Comparison of ENCODE assay signal across 1 cellular context in genomic region chr1:207751790-207752455, GRCh38.
TF ChIP-seq lines count a peak whose summit lies in the region.

TSS of gene CD46 (plus strand) at chr1:207752054. CDS start at chr1:207752213, 159 bp downstream.

TF ChIP-seq in K562, 482 proteins besides CTCF, POLR2A, EP300 and RAD21 (continued from another document and continues in another):
- TF ChIP-seq ZHX1 (conservative IDR thresholded peaks at IDR 0.05; ENCODE audit: low read length): no peak
- TF ChIP-seq KDM1A (IDR thresholded peaks at IDR 0.05): no peak
- TF ChIP-seq SREBF2 (CRISPR knock-in tag; IDR thresholded peaks at IDR 0.05): no peak
- no peak for TF ChIP-seq ATF2 (CRISPR knock-in tag; IDR thresholded peaks at IDR 0.05)
- TF ChIP-seq DLX4 (CRISPR knock-in tag; IDR thresholded peaks at IDR 0.05): no peak
- no peak for TF ChIP-seq PTTG1 (tag; IDR thresholded peaks at IDR 0.05; ENCODE audit: low read depth)
- no peak for TF ChIP-seq CEBPB (tag; IDR thresholded peaks at IDR 0.05)
- TF ChIP-seq, protein P1, sequence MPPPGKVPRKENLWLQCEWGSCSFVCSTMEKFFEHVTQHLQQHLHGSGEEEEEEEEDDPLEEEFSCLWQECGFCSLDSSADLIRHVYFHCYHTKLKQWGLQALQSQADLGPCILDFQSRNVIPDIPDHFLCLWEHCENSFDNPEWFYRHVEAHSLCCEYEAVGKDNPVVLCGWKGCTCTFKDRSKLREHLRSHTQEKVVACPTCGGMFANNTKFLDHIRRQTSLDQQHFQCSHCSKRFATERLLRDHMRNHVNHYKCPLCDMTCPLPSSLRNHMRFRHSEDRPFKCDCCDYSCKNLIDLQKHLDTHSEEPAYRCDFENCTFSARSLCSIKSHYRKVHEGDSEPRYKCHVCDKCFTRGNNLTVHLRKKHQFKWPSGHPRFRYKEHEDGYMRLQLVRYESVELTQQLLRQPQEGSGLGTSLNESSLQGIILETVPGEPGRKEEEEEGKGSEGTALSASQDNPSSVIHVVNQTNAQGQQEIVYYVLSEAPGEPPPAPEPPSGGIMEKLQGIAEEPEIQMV (tag; conservative IDR thresholded peaks at IDR 0.05; ENCODE audit: low read depth): peak; percentile 87
- no peak; the same call in 1 of the 2 replicates for TF ChIP-seq DMBX1 (CRISPR knock-in tag; IDR thresholded peaks at IDR 0.05; ENCODE audit: borderline replicate concordance)
- no peak for TF ChIP-seq ZNF76 (CRISPR knock-in tag; IDR thresholded peaks at IDR 0.05; ENCODE audit: borderline replicate concordance)
- 0 out of 2 replicates have a peak, but pooled peaks have one; percentile 25 for TF ChIP-seq PKNOX1 (IDR thresholded peaks at IDR 0.05)
- TF ChIP-seq FOXO4 (CRISPR knock-in tag; IDR thresholded peaks at IDR 0.05): no peak
- 0 out of 2 replicates have a peak, but pooled peaks have one; percentile 78 for TF ChIP-seq RERE (CRISPR knock-in tag; IDR thresholded peaks at IDR 0.05; ENCODE audit: borderline replicate concordance)
- no peak; the same call in 1 of the 2 replicates for TF ChIP-seq SMARCA4 (IDR thresholded peaks at IDR 0.05)
- peak; percentile 93 for TF ChIP-seq GABPA (tag; conservative IDR thresholded peaks at IDR 0.05; ENCODE audit: low read depth)
- TF ChIP-seq, protein P2, sequence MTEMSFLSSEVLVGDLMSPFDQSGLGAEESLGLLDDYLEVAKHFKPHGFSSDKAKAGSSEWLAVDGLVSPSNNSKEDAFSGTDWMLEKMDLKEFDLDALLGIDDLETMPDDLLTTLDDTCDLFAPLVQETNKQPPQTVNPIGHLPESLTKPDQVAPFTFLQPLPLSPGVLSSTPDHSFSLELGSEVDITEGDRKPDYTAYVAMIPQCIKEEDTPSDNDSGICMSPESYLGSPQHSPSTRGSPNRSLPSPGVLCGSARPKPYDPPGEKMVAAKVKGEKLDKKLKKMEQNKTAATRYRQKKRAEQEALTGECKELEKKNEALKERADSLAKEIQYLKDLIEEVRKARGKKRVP (CRISPR knock-in tag; IDR thresholded peaks at IDR 0.05): no peak
- no peak for TF ChIP-seq ZNF23 (CRISPR knock-in tag; IDR thresholded peaks at IDR 0.05)
- TF ChIP-seq CBX1 (IDR thresholded peaks at IDR 0.05; ENCODE audit: low read depth): peak; percentile 94
- TF ChIP-seq TSC22D4 (tag; IDR thresholded peaks at IDR 0.05): no peak
- TF ChIP-seq, protein P3, sequence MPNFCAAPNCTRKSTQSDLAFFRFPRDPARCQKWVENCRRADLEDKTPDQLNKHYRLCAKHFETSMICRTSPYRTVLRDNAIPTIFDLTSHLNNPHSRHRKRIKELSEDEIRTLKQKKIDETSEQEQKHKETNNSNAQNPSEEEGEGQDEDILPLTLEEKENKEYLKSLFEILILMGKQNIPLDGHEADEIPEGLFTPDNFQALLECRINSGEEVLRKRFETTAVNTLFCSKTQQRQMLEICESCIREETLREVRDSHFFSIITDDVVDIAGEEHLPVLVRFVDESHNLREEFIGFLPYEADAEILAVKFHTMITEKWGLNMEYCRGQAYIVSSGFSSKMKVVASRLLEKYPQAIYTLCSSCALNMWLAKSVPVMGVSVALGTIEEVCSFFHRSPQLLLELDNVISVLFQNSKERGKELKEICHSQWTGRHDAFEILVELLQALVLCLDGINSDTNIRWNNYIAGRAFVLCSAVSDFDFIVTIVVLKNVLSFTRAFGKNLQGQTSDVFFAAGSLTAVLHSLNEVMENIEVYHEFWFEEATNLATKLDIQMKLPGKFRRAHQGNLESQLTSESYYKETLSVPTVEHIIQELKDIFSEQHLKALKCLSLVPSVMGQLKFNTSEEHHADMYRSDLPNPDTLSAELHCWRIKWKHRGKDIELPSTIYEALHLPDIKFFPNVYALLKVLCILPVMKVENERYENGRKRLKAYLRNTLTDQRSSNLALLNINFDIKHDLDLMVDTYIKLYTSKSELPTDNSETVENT (CRISPR knock-in tag; IDR thresholded peaks at IDR 0.05): peak; percentile 82
- peak; percentile 92 for TF ChIP-seq SPI1 (IDR thresholded peaks at IDR 0.05; ENCODE audit: borderline replicate concordance, low read depth, low read length)
- no peak for TF ChIP-seq MYNN (IDR thresholded peaks at IDR 0.05)
- TF ChIP-seq MYNN (CRISPR knock-in tag; IDR thresholded peaks at IDR 0.05): no peak
- no peak for TF ChIP-seq LEF1 (IDR thresholded peaks at IDR 0.05)
- TF ChIP-seq TCF3 (CRISPR knock-in tag; IDR thresholded peaks at IDR 0.05): peak; percentile 20; the same call in 1 of the 2 replicates
- no peak for TF ChIP-seq BRCA1 (IDR thresholded peaks at IDR 0.05)
- no peak for TF ChIP-seq BRCA1 (CRISPR knock-in tag; IDR thresholded peaks at IDR 0.05)
- TF ChIP-seq ZNF143 (CRISPR knock-in tag; IDR thresholded peaks at IDR 0.05): 0 out of 2 replicates have a peak, but pooled peaks have one; percentile 10
- TF ChIP-seq TAF15 (IDR thresholded peaks at IDR 0.05; ENCODE audit: low read depth, low read length): no peak
- no peak for TF ChIP-seq E2F4 (CRISPR knock-in tag; IDR thresholded peaks at IDR 0.05; ENCODE audit: low read depth)
- TF ChIP-seq MTA3 (IDR thresholded peaks at IDR 0.05; ENCODE audit: borderline replicate concordance): peak; percentile 92
- TF ChIP-seq HLTF (IDR thresholded peaks at IDR 0.05): no peak
- TF ChIP-seq NCOA2 (IDR thresholded peaks at IDR 0.05; ENCODE audit: partially characterized antibody in 2 of 2): no peak
- no peak for TF ChIP-seq ELK1 (CRISPR knock-in tag; IDR thresholded peaks at IDR 0.05)
- TF ChIP-seq CSDE1 (IDR thresholded peaks at IDR 0.05): peak in 1 of 2 experiments; percentile 5; a peak in 1 of 4 replicates
- no peak for TF ChIP-seq PTBP1 (IDR thresholded peaks at IDR 0.05; ENCODE audit: low read depth, low read length)
- TF ChIP-seq THRB (CRISPR knock-in tag; conservative IDR thresholded peaks at IDR 0.05): no peak
